Comparison of ENCODE assay signal across 8 cellular contexts in the genomic region with DNA sequence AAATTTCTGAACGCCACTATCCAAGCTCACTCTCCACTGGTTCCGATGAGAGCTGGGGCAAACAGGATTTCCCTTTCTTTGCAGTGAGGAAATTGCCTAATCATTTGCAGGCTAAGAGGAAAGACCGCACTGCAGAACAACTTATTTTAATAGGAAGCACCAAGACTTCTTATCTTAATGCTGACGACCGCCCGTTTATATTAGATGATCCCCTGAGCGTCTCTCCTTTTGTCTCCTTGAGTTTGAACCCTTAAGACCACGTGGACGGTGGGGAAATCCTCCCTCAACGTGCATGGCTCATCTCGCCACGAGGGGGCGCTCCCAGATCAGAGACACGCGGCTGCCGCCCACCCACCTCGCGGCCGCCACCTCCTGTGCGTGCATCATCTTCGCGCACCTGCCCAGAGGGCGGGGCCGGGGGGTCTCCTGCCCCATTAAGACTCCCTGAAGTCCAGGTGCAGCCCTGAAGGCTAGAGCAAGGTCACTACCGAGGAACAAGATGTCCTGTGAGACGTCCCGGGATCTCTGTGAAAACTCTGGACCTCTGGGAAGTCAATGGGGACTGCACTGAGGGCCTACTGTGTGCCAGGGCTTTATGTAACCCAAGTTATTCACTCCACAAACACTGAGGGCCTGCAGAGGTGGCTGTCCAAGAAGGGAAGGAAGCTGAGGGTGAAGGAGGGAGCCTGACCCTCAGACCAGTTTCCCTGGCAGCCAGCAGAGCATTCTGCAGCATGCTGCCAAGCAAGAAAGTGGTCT. TPM values are rescaled to one million over a fixed set of nuclear protein-coding genes. Genes with fewer than 3 reads are reported as not detected.
DNase-seq lines count a peak whose midpoint lies in the region; ATAC-seq and TF ChIP-seq lines count a peak whose summit lies in the region.

No MANE protein-coding gene starts in this region.

- ATAC-seq in HG03280 (IDR thresholded peaks at IDR 0.05; ENCODE audit: unreplicated experiment) (peak; percentile 52), GM21390 (IDR thresholded peaks at IDR 0.05; ENCODE audit: unreplicated experiment) (no peak)
- ATAC-seq in activated CD8-positive, alpha-beta memory T cell treated with anti-CD3 and anti-CD28 coated beads, Interleukin-2, amount 10 ng/mL, durations not matched to agents 7 days and 5 days = peak; percentile 84

- no peaks in the 10 kb centered on the region for H3K27me3 ChIP-seq in endodermal cell (ENCODE audit: control insufficient read depth, insufficient read depth, low read length, poor library complexity, severe bottlenecking)

- H3K27me3 Mint-ChIP-seq in activated CD8-positive, alpha-beta memory T cell treated with anti-CD3 and anti-CD28 coated beads, Interleukin-2, amount 10 ng/mL, durations not matched to agents 7 days and 5 days = peaks cover 15% of the 10 kb centered on the region
- H3K27me3 Mint-ChIP-seq in endodermal cell (ENCODE audit: insufficient read depth) = peaks cover 22% of the 10 kb centered on the region

- H3K36me3 ChIP-seq in endodermal cell (ENCODE audit: control insufficient read depth, insufficient read depth, low read length) = no peaks in the 10 kb centered on the region

- no peaks in the 10 kb centered on the region for H3K36me3 Mint-ChIP-seq in activated CD8-positive, alpha-beta memory T cell treated with anti-CD3 and anti-CD28 coated beads, Interleukin-2, amount 10 ng/mL, durations not matched to agents 7 days and 5 days
- no peaks in the 10 kb centered on the region for H3K36me3 Mint-ChIP-seq in endodermal cell (ENCODE audit: low read depth)

- in situ Hi-C loops in Caki2 (cut with HindIII; ENCODE audit: low pct_unique_long_range_greater_than_20kb, low sequenced_read_pairs) = no loop called here

- peaks cover 8% of the 10 kb centered on the region for H3K4me1 Mint-ChIP-seq in activated CD8-positive, alpha-beta memory T cell treated with anti-CD3 and anti-CD28 coated beads, Interleukin-2, amount 10 ng/mL, durations not matched to agents 7 days and 5 days
- H3K4me1 Mint-ChIP-seq in endodermal cell = peaks cover 16% of the 10 kb centered on the region

- H3K9me3 ChIP-seq in endodermal cell (ENCODE audit: control insufficient read depth, low read length) = peaks cover 4% of the 10 kb centered on the region

- H3K27ac ChIP-seq in endodermal cell (ENCODE audit: low read depth, low read length) = no peak overlapping the region

- peak; percentile 97 for TF ChIP-seq CTCF in endodermal cell (conservative IDR thresholded peaks at IDR 0.05)

- CTCF ChIA-PET in activated CD8-positive, alpha-beta memory T cell treated with anti-CD3 and anti-CD28 coated beads, Interleukin-2, amount 10 ng/mL, durations not matched to agents 7 days and 5 days (lab: Charles Lee) = interaction anchor here (0.6 to 3.7 kb wide), 15 partner anchors 10 to 495 kb away, joined by 3 to 46 read pairs (median 3); no protein-coding TSS in a partner anchor

- H3K9me3 Mint-ChIP-seq in activated CD8-positive, alpha-beta memory T cell treated with anti-CD3 and anti-CD28 coated beads, Interleukin-2, amount 10 ng/mL, durations not matched to agents 7 days and 5 days (ENCODE audit: low read depth) = no peaks in the 10 kb centered on the region
- H3K9me3 Mint-ChIP-seq in endodermal cell = no peaks in the 10 kb centered on the region

- H3K4me1 ChIP-seq in endodermal cell (ENCODE audit: control insufficient read depth, insufficient read depth, low read length) = peaks cover 3% of the 10 kb centered on the region

- WGBS in endodermal cell (ENCODE audit: insufficient coverage in 1 of 2, insufficient read length in 1 of 2), 2 experiments = 13 to 18% methylated on average over 18 to 27 of the region's 27 CpGs

- no peak overlapping the region for H3K9ac ChIP-seq in endodermal cell (ENCODE audit: extremely low read depth, low read length, poor library complexity, severe bottlenecking)

- H3K4me3 Mint-ChIP-seq in activated CD8-positive, alpha-beta memory T cell treated with anti-CD3 and anti-CD28 coated beads, Interleukin-2, amount 10 ng/mL, durations not matched to agents 7 days and 5 days = peak overlapping the region; percentile 34
- H3K4me3 Mint-ChIP-seq in endodermal cell = peak overlapping the region; percentile 22

- H3K27ac Mint-ChIP-seq in activated CD8-positive, alpha-beta memory T cell treated with anti-CD3 and anti-CD28 coated beads, Interleukin-2, amount 10 ng/mL, durations not matched to agents 7 days and 5 days = no peak overlapping the region
- no peak overlapping the region for H3K27ac Mint-ChIP-seq in endodermal cell

- DNase-seq in Caki2 (ENCODE audit: low read depth) = peak; percentile 55
- peak; percentile 28 for DNase-seq in NCI-H82 treated with DMSO at 0.1 percent for 48 hours (lab: John Stamatoyannopoulos, UW; ENCODE audit: unreplicated experiment)
- peak; percentile 80 for DNase-seq in activated CD8-positive, alpha-beta memory T cell treated with anti-CD3 and anti-CD28 coated beads, Interleukin-2, amount 10 ng/mL, durations not matched to agents 7 days and 5 days
- DNase-seq in endodermal cell = peak; percentile 93
- DNase-seq in midbrain (lab: John Stamatoyannopoulos, UW) = peak; percentile 81
- DNase-seq in stimulated activated CD8-positive, alpha-beta memory T cell treated with anti-CD3 and anti-CD28 coated beads, Interleukin-2, amount 100 ng/mL, for 1 hour (ENCODE audit: low read depth in 2 of 2) = peak; percentile 37 to 67

- no peak overlapping the region for H3K4me3 ChIP-seq in endodermal cell (ENCODE audit: low read length)

RNA-seq across cellular contexts. Expression of a gene that starts 28.2 kb away (rescaled TPM):
- total RNA-seq in Caki2 (2014; rRNA removed; shearing (Covaris generic); ENCODE audit: low replicate concordance) = not detected in 2 replicates
- not detected for total RNA-seq in activated CD8-positive, alpha-beta memory T cell treated with anti-CD3 and anti-CD28 coated beads, Interleukin-2, amount 10 ng/mL, durations not matched to agents 7 days and 5 days
- total RNA-seq in endodermal cell = under 1 TPM; 0.51 to 0.71 TPM
- 2.6 TPM for polyA plus RNA-seq in endodermal cell (2013, experiment 1 of 2)
- 2.4 TPM for polyA plus RNA-seq in endodermal cell (2013, experiment 2 of 2)

Comparison
In these comparisons a context has a peak if more than half of its experiments do, and no peak if none do; other contexts are left out.
1. DNase-seq: peak in every context shown above with its lines; median percentile 93 in endodermal cell; 81 in midbrain; 80 in activated CD8-positive, alpha-beta memory T cell treated with anti-CD3 and anti-CD28 coated beads, Interleukin-2, amount 10 ng/mL, durations not matched to agents 7 days and 5 days; 55 in Caki2; 52 in stimulated activated CD8-positive, alpha-beta memory T cell treated with anti-CD3 and anti-CD28 coated beads, Interleukin-2, amount 100 ng/mL, for 1 hour; 28 in NCI-H82 treated with DMSO at 0.1 percent for 48 hours.